ENCODE assay signal across 8 cellular contexts in the genomic region with DNA sequence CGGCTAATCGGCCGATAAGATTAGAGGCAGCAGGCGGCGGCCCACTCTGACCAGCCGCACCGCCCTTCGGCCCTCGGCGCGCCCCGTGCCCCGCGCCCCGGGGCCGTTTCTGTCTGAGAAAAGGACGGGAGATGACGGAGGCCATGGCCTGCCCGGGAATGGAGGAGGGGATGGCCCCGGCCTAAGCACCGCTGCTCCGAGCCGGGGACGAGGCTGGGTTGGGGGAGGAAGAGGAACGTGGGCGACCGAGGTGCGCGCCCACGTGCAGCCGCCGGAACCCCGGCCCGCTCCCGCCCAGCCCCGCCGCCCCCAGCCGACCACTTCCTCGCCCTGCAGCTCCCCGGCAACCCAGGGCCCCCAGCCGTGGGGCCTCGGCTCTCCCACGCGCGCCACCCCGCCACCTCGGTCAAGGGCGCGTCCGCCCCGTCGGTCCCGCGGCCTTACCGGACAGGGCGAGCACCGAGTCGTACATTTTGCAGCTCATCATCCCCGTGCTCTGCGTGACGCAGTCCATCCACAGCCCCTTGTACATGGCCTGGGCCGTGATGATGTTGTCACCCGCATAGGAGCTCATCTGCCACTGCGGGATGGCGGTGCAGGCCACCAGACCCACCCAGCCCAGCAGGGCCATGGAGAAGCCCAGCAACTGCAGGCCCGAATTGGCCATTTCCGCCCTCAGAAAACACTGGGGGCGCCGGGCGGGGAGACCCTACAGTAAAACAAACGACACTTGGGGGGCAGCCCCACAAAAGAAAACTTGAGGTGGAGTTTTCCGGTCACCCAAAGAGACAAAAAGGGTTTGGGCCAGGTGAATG. TPM values are rescaled to one million over a fixed set of nuclear protein-coding genes. Genes with fewer than 3 reads are reported as not detected.
DNase-seq lines count a peak whose midpoint lies in the region; ATAC-seq and TF ChIP-seq lines count a peak whose summit lies in the region.

No MANE protein-coding gene starts in this region.

- no peaks in the 10 kb centered on the region for H3K79me2 ChIP-seq in fibroblast of lung (ENCODE audit: control insufficient read depth, insufficient read depth, low read length)

- H3K27ac ChIP-seq in fibroblast of lung (ENCODE audit: insufficient read depth, low read length) = no peak overlapping the region
- H3K27ac ChIP-seq in neutrophil = peak overlapping the region; percentile 23

- peak overlapping the region; percentile 29 for H2AFZ ChIP-seq in fibroblast of lung (ENCODE audit: low read length)

- H3K4me1 ChIP-seq in ES-I3 (ENCODE audit: insufficient read depth, low read length) (peaks cover 10% of the 10 kb centered on the region; the same call in 1 of the 2 replicates), fibroblast of lung (ENCODE audit: control insufficient read depth, extremely low read depth, insufficient read depth, low read length) (peaks cover 3% of the 10 kb centered on the region), neutrophil (ENCODE audit: control insufficient read depth in 1 of 2, insufficient read depth in 1 of 2, low read depth in 1 of 2, low read length in 1 of 2) (peaks cover 27 to 31% of the 10 kb centered on the region in 2 experiments)

- TF ChIP-seq CTCF in fibroblast of lung (conservative IDR thresholded peaks at IDR 0.05 in 1 of 2, IDR thresholded peaks at IDR 0.05 in 1 of 2; ENCODE audit: low read depth in 1 of 2, low read length in 2 of 2) (no peak), neutrophil (IDR thresholded peaks at IDR 0.05) (no peak)

- H3K27me3 ChIP-seq in fibroblast of lung (ENCODE audit: control insufficient read depth, insufficient read depth, low read length) (no peaks in the 10 kb centered on the region), neutrophil (peaks cover 70% of the 10 kb centered on the region)

- peak overlapping the region; percentile 35 for H3K4me2 ChIP-seq in fibroblast of lung (ENCODE audit: extremely low read depth, insufficient read depth, low read length)

- H3K9me3 ChIP-seq in ES-I3 (ENCODE audit: control insufficient read depth, insufficient read depth, low read length) (no peaks in the 10 kb centered on the region), fibroblast of lung (ENCODE audit: control insufficient read depth, insufficient read depth, low read depth, low read length) (no peaks in the 10 kb centered on the region), neutrophil (no peaks in the 10 kb centered on the region)

- no peak for ATAC-seq in HG02623 (IDR thresholded peaks at IDR 0.05; ENCODE audit: unreplicated experiment)

- peaks cover 13% of the 10 kb centered on the region; the same call in 1 of the 2 replicates for H3K36me3 ChIP-seq in ES-I3 (ENCODE audit: insufficient read depth, low read length)
- H3K36me3 ChIP-seq in fibroblast of lung (ENCODE audit: control insufficient read depth, insufficient read depth, low read length) = peaks cover 1% of the 10 kb centered on the region
- peaks cover 19% of the 10 kb centered on the region for H3K36me3 ChIP-seq in neutrophil

- peak overlapping the region; percentile 94 for H3K9ac ChIP-seq in ES-I3 (ENCODE audit: low read depth, low read length)
- H3K9ac ChIP-seq in fibroblast of lung (ENCODE audit: insufficient read depth, low read length) = no peak overlapping the region

- DNase-seq in activated CD4-positive, CD25-positive, alpha-beta regulatory T cell treated with anti-CD3 and anti-CD28 coated beads, Interleukin-2, amount 50 U/mL, for 72 hours = peak; percentile 49
- no peak for DNase-seq in fibroblast of lung (ENCODE audit: low read depth in 2 of 2)
- DNase-seq in DMS 273 (lab: John Stamatoyannopoulos, UW; ENCODE audit: unreplicated experiment) = no peak
- no peak for DNase-seq in NCI-H187 (lab: John Stamatoyannopoulos, UW)
- DNase-seq in DMS 273 treated with DMSO at 0.1 percent for 48 hours (lab: John Stamatoyannopoulos, UW) = no peak

- H4K20me1 ChIP-seq in fibroblast of lung (ENCODE audit: control insufficient read depth, extremely low read depth, insufficient read depth, low read length) = no peaks in the 10 kb centered on the region

- H3K4me3 ChIP-seq in fibroblast of lung (replicated peaks in 1 of 4; ENCODE audit: control extremely low read depth in 1 of 4, insufficient read depth in 1 of 4, low read depth in 3 of 4, low read length in 4 of 4) = peak overlapping the region in 1 of 4 experiments; percentile 32
- H3K4me3 ChIP-seq in neutrophil (ENCODE audit: low read depth in 1 of 2, low read length in 1 of 2) = peak overlapping the region; percentile 52 to 69

RNA-seq across cellular contexts. Expression of gene CLDN7, which starts 0.7 kb away (rescaled TPM):
- 2.6 and 17.2 TPM in 2 replicates for total RNA-seq in fibroblast of lung
- polyA plus RNA-seq in fibroblast of lung = 1.0 and 2.3 TPM in 2 replicates
- polyA plus RNA-seq in fibroblast of lung (2012) = 1.2 and 3.3 TPM in 2 replicates
- polyA minus RNA-seq in fibroblast of lung (ENCODE audit: low replicate concordance) = 0.63 and 1.8 TPM in 2 replicates

RNA-seq across cellular contexts. Expression of gene ELP5, which starts 9.6 kb away (rescaled TPM):
- 31.3 and 33.2 TPM in 2 replicates for total RNA-seq in fibroblast of lung
- 22.6 and 52.2 TPM in 2 replicates for polyA plus RNA-seq in fibroblast of lung
- polyA plus RNA-seq in fibroblast of lung (2012) = 27.5 and 65.5 TPM in 2 replicates
- 19.7 and 97.0 TPM in 2 replicates for polyA minus RNA-seq in fibroblast of lung (ENCODE audit: low replicate concordance)

RNA-seq across cellular contexts. Expression of gene CTDNEP1, which starts 10.1 kb away (rescaled TPM):
- total RNA-seq in fibroblast of lung = 23.1 and 40.5 TPM in 2 replicates
- 134 and 149 TPM in 2 replicates for polyA plus RNA-seq in fibroblast of lung
- 148 and 173 TPM in 2 replicates for polyA plus RNA-seq in fibroblast of lung (2012)
- 381 and 419 TPM in 2 replicates for polyA minus RNA-seq in fibroblast of lung (ENCODE audit: low replicate concordance)

RNA-seq across cellular contexts. Expression of gene GABARAP, which starts 19.3 kb away (rescaled TPM):
- 173 and 224 TPM in 2 replicates for total RNA-seq in fibroblast of lung
- 978 and 1,154 TPM in 2 replicates for polyA plus RNA-seq in fibroblast of lung
- 670 and 826 TPM in 2 replicates for polyA plus RNA-seq in fibroblast of lung (2012)
- polyA minus RNA-seq in fibroblast of lung (ENCODE audit: low replicate concordance) = 530 and 737 TPM in 2 replicates

RNA-seq across cellular contexts. Expression of gene SLC2A4, which starts 19.9 kb away (rescaled TPM):
- total RNA-seq in fibroblast of lung = under 0.01 TPM in 2 replicates
- polyA plus RNA-seq in fibroblast of lung = 0.09 and 0.19 TPM in 2 replicates
- 0.09 and 0.23 TPM in 2 replicates for polyA plus RNA-seq in fibroblast of lung (2012)
- 0.55 TPM in 1 of 2 replicates, not detected in the other for polyA minus RNA-seq in fibroblast of lung (ENCODE audit: low replicate concordance)
